ENCODE assay signal across 27 cellular contexts in the genomic region with DNA sequence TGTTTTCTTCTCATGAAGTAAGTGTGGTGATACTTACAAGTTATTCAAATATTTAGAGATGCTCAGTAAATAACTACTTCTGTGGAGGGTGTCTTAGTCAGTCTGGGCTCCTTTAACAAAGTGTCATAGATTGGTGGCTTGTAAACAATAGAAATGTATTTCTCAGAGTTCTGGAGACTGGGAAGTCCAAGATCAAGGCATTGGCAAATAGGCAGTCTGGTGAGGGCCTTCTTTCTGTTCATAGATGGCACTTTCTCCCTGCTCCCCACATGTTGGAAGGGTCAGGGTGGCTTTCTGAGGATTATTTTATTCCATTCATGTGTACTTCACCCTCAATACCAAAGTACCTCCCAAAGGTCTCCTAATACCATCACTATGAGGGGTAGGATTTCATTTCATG. TPM values are rescaled to one million over a fixed set of nuclear protein-coding genes. Genes with fewer than 3 reads are reported as not detected.
A peak's percentile ranks its signal among the peaks of the same experiment; 100 is the strongest.
DNase-seq lines count a peak whose midpoint lies in the region; ATAC-seq, FAIRE-seq and TF ChIP-seq lines count a peak whose summit lies in the region.
"Had no signal": no experiment of that assay in that cellular context is flagged by ENCODE, and none has a peak within 500 bp of the region (broad histone marks: within the 10 kb centered on the region; RNA-seq: fewer than 3 reads in every experiment).

No MANE protein-coding gene starts in this region.

- no peak for FAIRE-seq in GM12878 (lab: Jason Lieb, UNC)
- FAIRE-seq: endometrium, frontal cortex had no signal

- SMC1A ChIA-PET in GM12878 (lab: Charles Lee; ENCODE audit: uncharacterized antibody, unreplicated experiment) = interaction anchor here (0.7 to 6.6 kb wide), 5 partner anchors 11 to 544 kb away, joined by 3 to 42 read pairs (median 5); no protein-coding TSS in a partner anchor

- H2AFZ ChIP-seq in ACC112 (ENCODE audit: low read length, unreplicated experiment) (peak overlapping the region; percentile 35), GM12878 (ENCODE audit: control insufficient read depth, low read depth, low read length) (no peak overlapping the region), parathyroid adenoma (no peak overlapping the region)
- H2AFZ ChIP-seq: neural progenitor cell had no signal

- RAD21 ChIA-PET in GM12878 (lab: Charles Lee; ENCODE audit: unreplicated experiment) = interaction anchor here (1.4 to 3.1 kb wide), 3 partner anchors 19 to 73 kb away, joined by 4 to 12 read pairs (median 9); no protein-coding TSS in a partner anchor

- no peaks in the 10 kb centered on the region for H3K36me3 ChIP-seq in ACC112 (ENCODE audit: insufficient read depth, low read length)
- H3K36me3 ChIP-seq in GM12878 (ENCODE audit: control insufficient read depth in 2 of 2, insufficient read depth in 2 of 2, low read length in 1 of 2) = no peaks in the 10 kb centered on the region
- no peaks in the 10 kb centered on the region for H3K36me3 ChIP-seq in parathyroid adenoma (ENCODE audit: control insufficient read depth, insufficient read depth, low read length)
- H3K36me3 ChIP-seq: esophagus squamous epithelium, neural progenitor cell, Peyer's patch had no signal

- CTCF ChIA-PET in GM12878 (lab: Yijun Ruan, JAX) = interaction anchor here (0.9 to 3.8 kb wide), 4 partner anchors 11 to 18 kb away, joined by 3 to 18 read pairs (median 4); no protein-coding TSS in a partner anchor

- POLR2A ChIA-PET in GM12878 (lab: Charles Lee) = interaction anchor here (0.9 to 1.8 kb wide), 3 partner anchors 19 to 509 kb away, joined by 3 to 8 read pairs (median 3); partner anchors contain the start of gene RPA3

- H3K9me3 ChIP-seq in GM12878 (replicated peaks; ENCODE audit: control insufficient read depth, insufficient read depth, low read length) (no peaks in the 10 kb centered on the region; the same call in 2 of the 3 replicates), parathyroid adenoma (ENCODE audit: control insufficient read depth, low read length) (no peaks in the 10 kb centered on the region)
- H3K9me3 ChIP-seq: esophagus squamous epithelium, Peyer's patch had no signal

- H3K9ac ChIP-seq in GM12878 (ENCODE audit: control insufficient read depth, insufficient read depth, low read length) = no peak overlapping the region
- H3K9ac ChIP-seq in parathyroid adenoma = no peak overlapping the region
- H3K9ac ChIP-seq: neural progenitor cell had no signal

- DNase-seq in ELR (ENCODE audit: low read depth) = peak; percentile 11
- no peak for DNase-seq in GM12878 (ENCODE audit: low read depth, low spot score)
- no peak for DNase-seq in amniotic stem cell (lab: John Stamatoyannopoulos, UW)
- no peak for DNase-seq in DMS 273 (lab: John Stamatoyannopoulos, UW; ENCODE audit: unreplicated experiment)
- DNase-seq in COR-L47 (lab: John Stamatoyannopoulos, UW) = no peak
- DNase-seq in 8988T = no peak
- DNase-seq: activated CD4-positive, alpha-beta memory T cell treated with anti-CD3 and anti-CD28 coated beads for 36 hours; activated CD4-positive, alpha-beta T cell treated with anti-CD3 and anti-CD28 coated beads for 1 hour; activated naive CD4-positive, alpha-beta T cell; activated T-cell treated with anti-CD3 and anti-CD28 coated beads, Interleukin-2, amount 50 U/mL, for 72 hours; cerebellar nuclear complex; esophagus squamous epithelium; hippocampal formation; NCI-H1417; NCI-H748 treated with DMSO at 0.1 percent for 48 hours; Peyer's patch; right cardiac atrium; SHP77 treated with DMSO at 0.1 percent for 48 hours; stimulated activated CD8-positive, alpha-beta memory T cell treated with anti-CD3 and anti-CD28 coated beads, Interleukin-4, amount 100 ng/mL, for 48 hours; stimulated activated naive CD8-positive, alpha-beta T cell treated with anti-CD3 and anti-CD28 coated beads, Interleukin-15, amount 100 ng/mL, for 72 hours; trophoblast cell had no signal

- no peak for TF ChIP-seq EP300 in GM12878 (IDR thresholded peaks at IDR 0.05; ENCODE audit: borderline replicate concordance in 1 of 2, control insufficient read depth in 1 of 2, low read depth in 2 of 2, low read length in 2 of 2)

- intact Hi-C loops in GM12878 (cut with micrococcal nuclease; ENCODE audit: unreplicated experiment) = no loop called here

- H3K4me1 ChIP-seq in ACC112 (ENCODE audit: control insufficient read depth, insufficient read depth, low read length, unreplicated experiment) (peaks cover 39% of the 10 kb centered on the region), GM12878 (ENCODE audit: control insufficient read depth, insufficient read depth, low read length) (peaks cover 9% of the 10 kb centered on the region), parathyroid adenoma (peaks cover 22% of the 10 kb centered on the region)
- H3K4me1 ChIP-seq: neural progenitor cell, Peyer's patch had no signal

- H3K27ac ChIP-seq in ACC112 (ENCODE audit: low read depth, low read length) (0 out of 2 replicates have a peak overlapping the region, but pooled peaks have one; percentile 3), GM12878 (ENCODE audit: control insufficient read depth, insufficient read depth) (0 out of 2 replicates have a peak overlapping the region, but pooled peaks have one; percentile 13), parathyroid adenoma (no peak overlapping the region)
- H3K27ac ChIP-seq: esophagus squamous epithelium, HL-60, neural progenitor cell, Peyer's patch had no signal

- H3K79me2 ChIP-seq in ACC112 (ENCODE audit: control insufficient read depth, insufficient read depth, low read length, unreplicated experiment) (no peaks in the 10 kb centered on the region), GM12878 (ENCODE audit: control insufficient read depth, insufficient read depth, low read length) (no peaks in the 10 kb centered on the region), parathyroid adenoma (peaks cover 14% of the 10 kb centered on the region)

- in situ Hi-C loops in GM12878 (cut with MboI) = no loop called here

- H3K27me3 ChIP-seq in ACC112 (ENCODE audit: insufficient read depth, low read length) (no peaks in the 10 kb centered on the region), GM12878 (replicated peaks in 1 of 2; ENCODE audit: control insufficient read depth in 2 of 2, insufficient read depth in 2 of 2, low read length in 1 of 2) (no peaks in the 10 kb centered on the region), parathyroid adenoma (ENCODE audit: control insufficient read depth, insufficient read depth, low read length) (no peaks in the 10 kb centered on the region)
- H3K27me3 ChIP-seq: esophagus squamous epithelium, neural progenitor cell, Peyer's patch had no signal

- TF ChIP-seq POLR2A in GM12878 (IDR thresholded peaks at IDR 0.05; ENCODE audit: low read depth, low read length) = no peak

- H3K4me2 ChIP-seq in GM12878 (ENCODE audit: control insufficient read depth, insufficient read depth) = peak overlapping the region; percentile 1; the same call in 1 of the 2 replicates
- peak overlapping the region; percentile 6 for H3K4me2 ChIP-seq in parathyroid adenoma (ENCODE audit: low read length)
- H3K4me2 ChIP-seq: neural progenitor cell had no signal

- H4K20me1 ChIP-seq in GM12878 (ENCODE audit: control insufficient read depth, insufficient read depth) = no peaks in the 10 kb centered on the region

- BruUV-seq in GM12878 (replicated peaks; lab: Mats Ljungman, UMichigan) = no TSS peak

- TF ChIP-seq RAD21 in GM12878 (IDR thresholded peaks at IDR 0.05; ENCODE audit: insufficient read depth, low read depth, low read length) = no peak

- TF ChIP-seq CTCF in GM12878 (IDR thresholded peaks at IDR 0.05 in 2 of 3, conservative IDR thresholded peaks at IDR 0.05 in 1 of 3; ENCODE audit: control insufficient read depth in 2 of 3, extremely low read depth in 1 of 3, insufficient read depth in 1 of 3, low read depth in 3 of 3, low read length in 3 of 3) (no peak), parathyroid adenoma (IDR thresholded peaks at IDR 0.05) (no peak)

- ATAC-seq in GM12878 = peak; percentile 42; the same call in 2 of the 3 replicates
- ATAC-seq: activated T-cell treated with anti-CD3 and anti-CD28 coated beads, Interleukin-2, amount 50 U/mL, for 72 hours; stimulated activated naive CD8-positive, alpha-beta T cell treated with anti-CD3 and anti-CD28 coated beads, Interleukin-15, amount 100 ng/mL, for 72 hours had no signal

- H3K4me3 ChIP-seq in ACC112 (ENCODE audit: low read depth, low read length) (peak overlapping the region; percentile 62), GM12878 (no peak overlapping the region), parathyroid adenoma (ENCODE audit: low read depth, low read length) (no peak overlapping the region)
- H3K4me3 ChIP-seq: esophagus squamous epithelium, neural progenitor cell, Peyer's patch had no signal

RNA-seq across cellular contexts. Expression of gene RPA3, which starts 18.4 kb away (rescaled TPM):
- total RNA-seq in GM12878 (2013; cell fraction: nucleolus; rRNA removed) = 22.7 and 28.1 TPM in 2 replicates
- total RNA-seq in GM12878 (2014; rRNA removed) (60.2 and 75.9 TPM in 2 replicates), GM12878 (2014; rRNA removed; fragmentation: Illumina TruSeq; extraction: Trizol) (101 and 105 TPM in 2 replicates), GM12878 (2021) (92.5 and 101 TPM in 2 replicates)
- 165 TPM for polyA plus RNA-seq in GM12878 (2011; ENCODE audit: low read depth)
- polyA plus RNA-seq in GM12878 (2011; rRNA removed) (118 and 212 TPM in 2 replicates), GM12878 (2014; fragmentation: Illumina TruSeq; extraction: Trizol) (97.1 and 98.1 TPM in 2 replicates), GM12878 (2014; fragmentation: Nextera tagmentation; extraction: Ambion mirVana) (100 to 1,000 TPM; 304 to 317 TPM), GM12878 (2014; rRNA removed) (58.1 and 74.0 TPM in 2 replicates), GM12878 (2016; fragmentation: Nextera tagmentation; extraction: Ambion mirVana) (100 to 1,000 TPM; 331 to 343 TPM)
- 42.7 and 49.6 TPM in 2 replicates for polyA plus RNA-seq in GM12878 (2011; cell fraction: cytosol; rRNA removed)
- 28.5 and 33.4 TPM in 2 replicates for polyA plus RNA-seq in GM12878 (2011; cell fraction: nucleus; rRNA removed)
- 105 and 107 TPM in 2 replicates for polyA plus RNA-seq in GM12878 (2012)
- polyA minus RNA-seq in GM12878 (2011; rRNA and poly(A)+ RNA removed) = 19.9 and 22.3 TPM in 2 replicates
- 8.8 and 15.9 TPM in 2 replicates for polyA minus RNA-seq in GM12878 (2011; cell fraction: cytosol; rRNA and poly(A)+ RNA removed)
- polyA minus RNA-seq in GM12878 (2011; cell fraction: nucleus; rRNA and poly(A)+ RNA removed) = 14.4 and 19.5 TPM in 2 replicates

RNA-seq across cellular contexts. Expression of gene UMAD1, which starts 59.4 kb away (rescaled TPM):
- 25.8 and 26.1 TPM in 2 replicates for total RNA-seq in GM12878 (2013; cell fraction: nucleolus; rRNA removed)
- total RNA-seq in GM12878 (2014; rRNA removed) (8.2 and 9.4 TPM in 2 replicates), GM12878 (2014; rRNA removed; fragmentation: Illumina TruSeq; extraction: Trizol) (7.9 and 8.9 TPM in 2 replicates), GM12878 (2021) (8.4 and 10.0 TPM in 2 replicates)
- 6.0 TPM for polyA plus RNA-seq in GM12878 (2011; ENCODE audit: low read depth)
- polyA plus RNA-seq in GM12878 (2011; rRNA removed) (28.6 and 43.2 TPM in 2 replicates), GM12878 (2014; fragmentation: Illumina TruSeq; extraction: Trizol) (9.8 and 13.8 TPM in 2 replicates), GM12878 (2014; fragmentation: Nextera tagmentation; extraction: Ambion mirVana) (1 to 10 TPM; 8.7 to 8.8 TPM), GM12878 (2014; rRNA removed) (6.0 and 6.7 TPM in 2 replicates), GM12878 (2016; fragmentation: Nextera tagmentation; extraction: Ambion mirVana) (10 to 100 TPM; 13.8 to 14.0 TPM)
- 13.1 and 16.0 TPM in 2 replicates for polyA plus RNA-seq in GM12878 (2011; cell fraction: cytosol; rRNA removed)
- polyA plus RNA-seq in GM12878 (2011; cell fraction: nucleus; rRNA removed) = 14.8 and 15.5 TPM in 2 replicates
- 6.1 and 10.5 TPM in 2 replicates for polyA plus RNA-seq in GM12878 (2012)
- 17.2 and 20.9 TPM in 2 replicates for polyA minus RNA-seq in GM12878 (2011; rRNA and poly(A)+ RNA removed)
- polyA minus RNA-seq in GM12878 (2011; cell fraction: cytosol; rRNA and poly(A)+ RNA removed) = 5.6 and 5.8 TPM in 2 replicates
- 9.7 and 21.0 TPM in 2 replicates for polyA minus RNA-seq in GM12878 (2011; cell fraction: nucleus; rRNA and poly(A)+ RNA removed)
